In genomic region chr14:48744202-48744601, GRCh38 we compare ENCODE assay signal across 28 cellular contexts.
"Had no signal": no experiment of that assay in that cellular context is flagged by ENCODE, and none has a peak within 500 bp of the region (broad histone marks: within the 10 kb centered on the region; RNA-seq: fewer than 3 reads in every experiment).

No MANE protein-coding gene starts in this region.

- H3K4me3 ChIP-seq: colonic mucosa, coronary artery, dorsolateral prefrontal cortex, esophagus muscularis mucosa, esophagus squamous epithelium, gastrocnemius medialis, gastroesophageal sphincter, heart left ventricle, heart right ventricle had no signal

- FAIRE-seq: colon, endometrium, endothelial cell of umbilical vein, frontal cortex had no signal

- H3K27me3 ChIP-seq: colonic mucosa, dorsolateral prefrontal cortex, esophagus muscularis mucosa, esophagus squamous epithelium, foreskin keratinocyte, gastrocnemius medialis, gastroesophageal sphincter, heart left ventricle, heart right ventricle had no signal

- H3K27ac ChIP-seq: colonic mucosa, coronary artery, dorsolateral prefrontal cortex, epithelial cell of prostate, esophagus muscularis mucosa, esophagus squamous epithelium, foreskin keratinocyte, gastrocnemius medialis, gastroesophageal sphincter, heart left ventricle, heart right ventricle had no signal

- H3K9me3 ChIP-seq: colonic mucosa, esophagus muscularis mucosa, esophagus squamous epithelium, gastrocnemius medialis, gastroesophageal sphincter, heart left ventricle had no signal

- H3K36me3 ChIP-seq: colonic mucosa, esophagus muscularis mucosa, esophagus squamous epithelium, gastrocnemius medialis, gastroesophageal sphincter, heart left ventricle, heart right ventricle had no signal

- ATAC-seq: effector memory CD8-positive, alpha-beta T cell; esophagus mucosa; foreskin keratinocyte; gastrocnemius medialis; gastroesophageal sphincter; heart left ventricle; heart right ventricle had no signal

- DNase-seq: colonic mucosa; cortex of kidney; dermis blood vessel endothelial cell; dorsolateral prefrontal cortex; effector CD4-positive, alpha-beta T cell; effector CD8-positive, alpha-beta T cell; effector memory CD4-positive, alpha-beta T cell; effector memory CD8-positive, alpha-beta T cell; endodermal cell; erythroblast; esophagus squamous epithelium; foreskin fibroblast; foreskin keratinocyte; foreskin melanocyte; gastrocnemius medialis; glutamatergic neuron; head of caudate nucleus; heart left ventricle; heart right ventricle had no signal

- H3K4me1 ChIP-seq: colonic mucosa, esophagus squamous epithelium, foreskin keratinocyte, gastrocnemius medialis, gastroesophageal sphincter had no signal
